Comparison of ENCODE assay signal across 19 cellular contexts in the genomic region with DNA sequence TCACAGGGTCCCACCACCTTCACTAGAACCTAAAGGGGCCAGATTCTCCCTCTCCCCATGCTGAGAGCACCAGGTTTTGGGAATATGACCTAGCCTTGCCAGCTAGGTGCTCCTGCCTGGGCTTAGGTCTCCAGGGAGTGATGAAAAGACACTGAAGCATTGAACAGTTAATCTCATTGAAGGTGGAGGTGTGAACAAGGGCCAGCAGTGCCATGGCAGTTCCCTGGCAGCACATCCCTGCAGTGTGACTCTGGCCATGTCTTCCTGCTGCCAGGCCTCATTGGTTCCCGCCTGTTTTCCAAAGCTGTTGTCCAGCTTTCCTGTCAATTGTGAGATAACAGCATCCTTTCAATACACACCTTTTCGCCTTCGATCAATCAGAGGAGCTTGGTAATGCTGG. TPM values are rescaled to one million over a fixed set of nuclear protein-coding genes. Genes with fewer than 3 reads are reported as not detected.
DNase-seq lines count a peak whose midpoint lies in the region; ATAC-seq and TF ChIP-seq lines count a peak whose summit lies in the region.
"Had no signal": no experiment of that assay in that cellular context is flagged by ENCODE, and none has a peak within 500 bp of the region (broad histone marks: within the 10 kb centered on the region; RNA-seq: fewer than 3 reads in every experiment).

No MANE protein-coding gene starts in this region.

- TF ChIP-seq CTCF in right atrium auricular region (IDR thresholded peaks at IDR 0.05) (no peak), HEK293 (tag by site-specific recombination; IDR thresholded peaks at IDR 0.05) (no peak), uterus (IDR thresholded peaks at IDR 0.05) (no peak)

- H3K4me1 ChIP-seq in right atrium auricular region, result peaks cover 0 to 5% of the 10 kb centered on the region in 2 donors
- peaks cover 7% of the 10 kb centered on the region; the same call in 1 of the 2 replicates for H3K4me1 ChIP-seq in HEK293 (ENCODE audit: control insufficient read depth, insufficient read depth, low read length)
- H3K4me1 ChIP-seq in uterus, result no peaks in the 10 kb centered on the region

- peak; percentile 16 for ATAC-seq in Right ventricle myocardium inferior
- no peak for ATAC-seq in HG03432 (IDR thresholded peaks at IDR 0.05; ENCODE audit: unreplicated experiment)
- ATAC-seq: GM12878, HepG2, K562 had no signal

- CTCF ChIA-PET in HEK293 (lab: Yijun Ruan, JAX), result interaction anchor here (0.6 to 2.1 kb wide), 5 partner anchors 12 to 435 kb away, joined by 3 to 5 read pairs (median 3); no protein-coding TSS in a partner anchor

- DNase-seq in Right ventricle myocardium inferior (ENCODE audit: missing footprints), result no peak
- DNase-seq in right atrium auricular region (ENCODE audit: low spot score), result no peak
- DNase-seq in cerebellum (ENCODE audit: low spot score), result peak; percentile 38
- DNase-seq in uterus, result no peak
- DNase-seq in epidermal melanocyte (ENCODE audit: insufficient read length, low spot score), result no peak
- DNase-seq: DMS79, H7, HFFc6, MG63, NCI-H1048, NCI-H1417 treated with DMSO at 0.1 percent for 48 hours, NCI-H187, NCI-H2107 had no signal

- intact Hi-C loops in Right ventricle myocardium inferior (cut with DNase I) (no loop called here), uterus (cut with DNase I; ENCODE audit: low total_unique reads) (no loop called here)

- no peak for TF ChIP-seq POLR2A in uterus (IDR thresholded peaks at IDR 0.05)

- no peaks in the 10 kb centered on the region for H3K27me3 ChIP-seq in right atrium auricular region
- H3K27me3 ChIP-seq in uterus, result no peaks in the 10 kb centered on the region
- H3K27me3 ChIP-seq: MG63 had no signal

- H3K9me3 ChIP-seq in right atrium auricular region, result no peaks in the 10 kb centered on the region
- no peaks in the 10 kb centered on the region for H3K9me3 ChIP-seq in HEK293 (ENCODE audit: control insufficient read depth, insufficient read depth, low read depth, low read length)
- H3K9me3 ChIP-seq in uterus, result no peaks in the 10 kb centered on the region
- H3K9me3 ChIP-seq: MG63 had no signal

- no peaks in the 10 kb centered on the region for H3K36me3 ChIP-seq in right atrium auricular region
- H3K36me3 ChIP-seq in HEK293 (ENCODE audit: control insufficient read depth in 2 of 2, insufficient read depth in 1 of 2, low read length in 2 of 2), result no peaks in the 10 kb centered on the region
- no peaks in the 10 kb centered on the region for H3K36me3 ChIP-seq in uterus
- H3K36me3 ChIP-seq: MG63 had no signal

- no peak overlapping the region for H3K27ac ChIP-seq in right atrium auricular region
- H3K27ac ChIP-seq in HEK293 (ENCODE audit: extremely low read depth, low read depth, low read length), result no peak overlapping the region
- H3K27ac ChIP-seq in uterus, result peak overlapping the region; percentile 15 to 44
- H3K27ac ChIP-seq: HL-60 had no signal

- POLR2A ChIA-PET in HEK293 (lab: Yijun Ruan, JAX), result no interaction called here

- H3K4me3 ChIP-seq in right atrium auricular region (no peak overlapping the region), HEK293 (ENCODE audit: low read depth, low read length) (no peak overlapping the region), uterus (no peak overlapping the region)
- H3K4me3 ChIP-seq: GM12878, K562, MG63 had no signal

TF ChIP-seq in HEK293, 187 proteins besides CTCF, POLR2A, EP300 and RAD21 (continues in another document):
- TF ChIP-seq, protein P1, sequence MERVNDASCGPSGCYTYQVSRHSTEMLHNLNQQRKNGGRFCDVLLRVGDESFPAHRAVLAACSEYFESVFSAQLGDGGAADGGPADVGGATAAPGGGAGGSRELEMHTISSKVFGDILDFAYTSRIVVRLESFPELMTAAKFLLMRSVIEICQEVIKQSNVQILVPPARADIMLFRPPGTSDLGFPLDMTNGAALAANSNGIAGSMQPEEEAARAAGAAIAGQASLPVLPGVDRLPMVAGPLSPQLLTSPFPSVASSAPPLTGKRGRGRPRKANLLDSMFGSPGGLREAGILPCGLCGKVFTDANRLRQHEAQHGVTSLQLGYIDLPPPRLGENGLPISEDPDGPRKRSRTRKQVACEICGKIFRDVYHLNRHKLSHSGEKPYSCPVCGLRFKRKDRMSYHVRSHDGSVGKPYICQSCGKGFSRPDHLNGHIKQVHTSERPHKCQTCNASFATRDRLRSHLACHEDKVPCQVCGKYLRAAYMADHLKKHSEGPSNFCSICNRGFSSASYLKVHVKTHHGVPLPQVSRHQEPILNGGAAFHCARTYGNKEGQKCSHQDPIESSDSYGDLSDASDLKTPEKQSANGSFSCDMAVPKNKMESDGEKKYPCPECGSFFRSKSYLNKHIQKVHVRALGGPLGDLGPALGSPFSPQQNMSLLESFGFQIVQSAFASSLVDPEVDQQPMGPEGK (tag by site-specific recombination; IDR thresholded peaks at IDR 0.05), result 0 out of 2 replicates have a peak, but pooled peaks have one; percentile 12
- TF ChIP-seq ZNF701 (tag by site-specific recombination; IDR thresholded peaks at IDR 0.05) (no peak), ZNF548 (tag by site-specific recombination; IDR thresholded peaks at IDR 0.05) (no peak), YY1 (tag by site-specific recombination; IDR thresholded peaks at IDR 0.05) (no peak), ZNF501 (tag by site-specific recombination; IDR thresholded peaks at IDR 0.05) (no peak), KLF8 (tag by site-specific recombination; IDR thresholded peaks at IDR 0.05) (peak; percentile 6; the same call in 1 of the 2 replicates), ZNF292 (tag by site-specific recombination; IDR thresholded peaks at IDR 0.05; ENCODE audit: borderline replicate concordance, low read depth) (no peak), ZNF121 (tag by site-specific recombination; IDR thresholded peaks at IDR 0.05) (no peak), ZBTB48 (tag by site-specific recombination; IDR thresholded peaks at IDR 0.05) (0 out of 2 replicates have a peak, but pooled peaks have one; percentile 23), ZFP3 (tag by site-specific recombination; IDR thresholded peaks at IDR 0.05; ENCODE audit: low read depth) (no peak), ZNF510 (tag by site-specific recombination; IDR thresholded peaks at IDR 0.05; ENCODE audit: insufficient replicate concordance) (no peak)
- TF ChIP-seq, protein P2, sequence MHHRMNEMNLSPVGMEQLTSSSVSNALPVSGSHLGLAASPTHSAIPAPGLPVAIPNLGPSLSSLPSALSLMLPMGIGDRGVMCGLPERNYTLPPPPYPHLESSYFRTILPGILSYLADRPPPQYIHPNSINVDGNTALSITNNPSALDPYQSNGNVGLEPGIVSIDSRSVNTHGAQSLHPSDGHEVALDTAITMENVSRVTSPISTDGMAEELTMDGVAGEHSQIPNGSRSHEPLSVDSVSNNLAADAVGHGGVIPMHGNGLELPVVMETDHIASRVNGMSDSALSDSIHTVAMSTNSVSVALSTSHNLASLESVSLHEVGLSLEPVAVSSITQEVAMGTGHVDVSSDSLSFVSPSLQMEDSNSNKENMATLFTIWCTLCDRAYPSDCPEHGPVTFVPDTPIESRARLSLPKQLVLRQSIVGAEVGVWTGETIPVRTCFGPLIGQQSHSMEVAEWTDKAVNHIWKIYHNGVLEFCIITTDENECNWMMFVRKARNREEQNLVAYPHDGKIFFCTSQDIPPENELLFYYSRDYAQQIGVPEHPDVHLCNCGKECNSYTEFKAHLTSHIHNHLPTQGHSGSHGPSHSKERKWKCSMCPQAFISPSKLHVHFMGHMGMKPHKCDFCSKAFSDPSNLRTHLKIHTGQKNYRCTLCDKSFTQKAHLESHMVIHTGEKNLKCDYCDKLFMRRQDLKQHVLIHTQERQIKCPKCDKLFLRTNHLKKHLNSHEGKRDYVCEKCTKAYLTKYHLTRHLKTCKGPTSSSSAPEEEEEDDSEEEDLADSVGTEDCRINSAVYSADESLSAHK (tag by site-specific recombination; IDR thresholded peaks at IDR 0.05), result no peak
- TF ChIP-seq, protein P3, sequence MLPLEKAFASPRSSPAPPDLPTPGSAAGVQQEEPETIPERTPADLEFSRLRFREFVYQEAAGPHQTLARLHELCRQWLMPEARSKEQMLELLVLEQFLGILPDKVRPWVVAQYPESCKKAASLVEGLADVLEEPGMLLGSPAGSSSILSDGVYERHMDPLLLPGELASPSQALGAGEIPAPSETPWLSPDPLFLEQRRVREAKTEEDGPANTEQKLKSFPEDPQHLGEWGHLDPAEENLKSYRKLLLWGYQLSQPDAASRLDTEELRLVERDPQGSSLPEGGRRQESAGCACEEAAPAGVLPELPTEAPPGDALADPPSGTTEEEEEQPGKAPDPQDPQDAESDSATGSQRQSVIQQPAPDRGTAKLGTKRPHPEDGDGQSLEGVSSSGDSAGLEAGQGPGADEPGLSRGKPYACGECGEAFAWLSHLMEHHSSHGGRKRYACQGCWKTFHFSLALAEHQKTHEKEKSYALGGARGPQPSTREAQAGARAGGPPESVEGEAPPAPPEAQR (tag by site-specific recombination; IDR thresholded peaks at IDR 0.05), result no peak
- TF ChIP-seq, protein P4, sequence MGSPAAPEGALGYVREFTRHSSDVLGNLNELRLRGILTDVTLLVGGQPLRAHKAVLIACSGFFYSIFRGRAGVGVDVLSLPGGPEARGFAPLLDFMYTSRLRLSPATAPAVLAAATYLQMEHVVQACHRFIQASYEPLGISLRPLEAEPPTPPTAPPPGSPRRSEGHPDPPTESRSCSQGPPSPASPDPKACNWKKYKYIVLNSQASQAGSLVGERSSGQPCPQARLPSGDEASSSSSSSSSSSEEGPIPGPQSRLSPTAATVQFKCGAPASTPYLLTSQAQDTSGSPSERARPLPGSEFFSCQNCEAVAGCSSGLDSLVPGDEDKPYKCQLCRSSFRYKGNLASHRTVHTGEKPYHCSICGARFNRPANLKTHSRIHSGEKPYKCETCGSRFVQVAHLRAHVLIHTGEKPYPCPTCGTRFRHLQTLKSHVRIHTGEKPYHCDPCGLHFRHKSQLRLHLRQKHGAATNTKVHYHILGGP (tag by site-specific recombination; IDR thresholded peaks at IDR 0.05), result no peak

RNA-seq across cellular contexts. Expression of a gene that starts 10.9 kb away (rescaled TPM):
- 4.5 TPM for total RNA-seq in Right ventricle myocardium inferior
- total RNA-seq in right atrium auricular region, result 1 to 10 TPM; 6.9 to 9.1 TPM
- total RNA-seq in cerebellum, result 14.5 TPM
- total RNA-seq in uterus, result 10 to 100 TPM in 1 of 4 donors, 1 to 10 TPM in 2, under 1 TPM in 1; 0.59 to 18.0 (median 4.6) TPM

RNA-seq across cellular contexts. Expression of a gene that starts 11.0 kb away (rescaled TPM):
- 4.4 TPM for total RNA-seq in Right ventricle myocardium inferior
- total RNA-seq in right atrium auricular region, result 1 to 10 TPM; 5.5 TPM
- 6.4 TPM for total RNA-seq in cerebellum
- total RNA-seq in uterus, result 10 to 100 TPM in 2 of 4 donors, 1 to 10 TPM in 2; 2.8 to 16.3 (median 8.5) TPM

RNA-seq across cellular contexts. Expression of a gene that starts 26.1 kb away (rescaled TPM):
- total RNA-seq in Right ventricle myocardium inferior, result 8.3 TPM
- 10 to 100 TPM in 1 of 2 donors, 1 to 10 TPM in 1; 4.5 to 11.6 TPM for total RNA-seq in right atrium auricular region
- total RNA-seq in cerebellum, result 23.7 TPM
- 10 to 100 TPM; 27.2 to 46.1 (median 36.2) TPM for total RNA-seq in uterus

RNA-seq across cellular contexts. Expression of a gene that starts 47.2 kb away (rescaled TPM):
- total RNA-seq in Right ventricle myocardium inferior (112 TPM), right atrium auricular region (100 to 1,000 TPM in 1 of 2 donors, 10 to 100 TPM in 1; 99.8 to 129 TPM), cerebellum (67.1 TPM), uterus (100 to 1,000 TPM in 3 of 4 donors, 10 to 100 TPM in 1; 64.0 to 314 (median 182) TPM)

RNA-seq across cellular contexts. Expression of a gene that starts 53.5 kb away (rescaled TPM):
- total RNA-seq in Right ventricle myocardium inferior (2.6 TPM), right atrium auricular region (1 to 10 TPM; 3.7 to 4.5 TPM), cerebellum (9.8 TPM), uterus (10 to 100 TPM in 2 of 4 donors, 1 to 10 TPM in 2; 4.4 to 12.6 (median 9.0) TPM)

Comparison
In these comparisons a context has a peak if more than half of its experiments do, and no peak if none do; other contexts are left out.
1. H3K27ac ChIP-seq: peak in uterus (2 of 2); none in right atrium auricular region (0 of 2) and HEK293 (single experiment).